ENCODE assay signal across 12 cellular contexts in the genomic region with DNA sequence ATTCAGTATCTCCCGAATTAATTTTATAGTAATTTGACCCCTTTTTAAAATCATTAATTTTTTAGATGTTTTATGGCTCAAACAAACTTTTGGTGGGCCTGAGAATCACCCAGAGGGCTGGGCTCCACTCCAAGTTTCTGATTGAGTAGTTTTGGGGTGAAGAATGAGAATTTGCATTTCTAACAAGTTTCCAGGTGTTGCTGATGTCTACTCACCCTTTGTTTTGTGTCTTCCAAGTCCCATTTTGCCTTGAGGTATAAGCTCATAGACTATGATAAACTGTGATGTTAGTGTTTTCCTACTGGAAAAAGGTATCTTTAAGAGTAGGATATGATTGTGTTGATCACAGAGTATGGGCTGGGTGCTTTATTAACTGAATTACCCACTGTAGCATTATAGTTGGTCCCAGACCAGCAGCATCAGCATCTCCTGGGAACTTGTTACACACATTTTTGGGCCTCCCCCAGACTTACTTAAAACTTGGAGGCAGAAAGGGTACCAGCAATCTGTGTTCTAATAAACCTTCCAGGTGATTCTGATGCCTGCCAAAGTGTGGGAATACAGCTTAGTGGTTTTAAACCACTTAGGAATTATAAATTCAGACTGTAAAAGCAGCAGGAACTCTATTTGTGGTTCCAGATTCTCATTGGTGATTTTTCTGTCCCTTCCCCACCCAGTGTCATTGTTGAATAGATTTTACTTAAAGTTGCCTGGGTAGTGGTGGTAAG. TPM values are rescaled to one million over a fixed set of nuclear protein-coding genes. Genes with fewer than 3 reads are reported as not detected.
DNase-seq lines count a peak whose midpoint lies in the region; ATAC-seq and TF ChIP-seq lines count a peak whose summit lies in the region.
"Had no signal": no experiment of that assay in that cellular context is flagged by ENCODE, and none has a peak within 500 bp of the region (broad histone marks: within the 10 kb centered on the region; RNA-seq: fewer than 3 reads in every experiment).

No MANE protein-coding gene starts in this region.

- H3K27ac ChIP-seq in smooth muscle cell (ENCODE audit: low read depth) = no peak overlapping the region

- peak; percentile 30 for DNase-seq in NCI-H2107 treated with DMSO at 0.1 percent for 48 hours (lab: John Stamatoyannopoulos, UW; ENCODE audit: unreplicated experiment)
- DNase-seq in NCI-H2107 (lab: John Stamatoyannopoulos, UW) = no peak
- DNase-seq in left colon = no peak
- DNase-seq in NCI-H1436 (lab: John Stamatoyannopoulos, UW) = no peak
- DNase-seq in smooth muscle cell (lab: John Stamatoyannopoulos, UW; ENCODE audit: unreplicated experiment) = no peak
- DNase-seq: activated gamma-delta T cell treated with Interleukin-2 at 50 U/mL for 16 hours; glutamatergic neuron; NCI-H1092 treated with DMSO at 0.1 percent for 48 hours; stimulated activated naive CD4-positive, alpha-beta T cell had no signal

- no peaks in the 10 kb centered on the region for H3F3A ChIP-seq in smooth muscle cell (ENCODE audit: low read depth)

- no peaks in the 10 kb centered on the region for H3K9me3 ChIP-seq in smooth muscle cell (replicated peaks; ENCODE audit: low read depth)

- H2AFZ ChIP-seq in smooth muscle cell (ENCODE audit: low read depth) = no peak overlapping the region

- H3K4me3 ChIP-seq in smooth muscle cell = no peak overlapping the region

- peak; percentile 57 for ATAC-seq in GM21619 (IDR thresholded peaks at IDR 0.05; ENCODE audit: unreplicated experiment)
- ATAC-seq in HG03103 (IDR thresholded peaks at IDR 0.05; ENCODE audit: low read depth, unreplicated experiment) = peak; percentile 63
- ATAC-seq in left colon = peak; percentile 6
- ATAC-seq in HG02840 (IDR thresholded peaks at IDR 0.05; ENCODE audit: low FRiP score, unreplicated experiment) = no peak

- H4K20me1 ChIP-seq in smooth muscle cell (ENCODE audit: low read depth) = no peaks in the 10 kb centered on the region

- no peaks in the 10 kb centered on the region for H3K27me3 ChIP-seq in smooth muscle cell (ENCODE audit: low read depth)

- no peak for TF ChIP-seq CTCF in smooth muscle cell (IDR thresholded peaks at IDR 0.05; ENCODE audit: borderline replicate concordance, insufficient read depth, poor library complexity, severe bottlenecking)

- H3K4me2 ChIP-seq in smooth muscle cell = no peak overlapping the region

- no peaks in the 10 kb centered on the region for H3K36me3 ChIP-seq in smooth muscle cell (ENCODE audit: low read depth)

- H3K79me2 ChIP-seq in smooth muscle cell (ENCODE audit: low read depth) = peaks cover 47% of the 10 kb centered on the region

- 94% methylated on average over 1 of the region's 1 CpG for WGBS in smooth muscle cell (ENCODE audit: low lambda C conversion rate)

- H3K9ac ChIP-seq in smooth muscle cell (ENCODE audit: low read depth) = no peak overlapping the region

- intact Hi-C loops in left colon (cut with DNase I, micrococcal nuclease) = no loop called here

- peaks cover 9% of the 10 kb centered on the region for H3K4me1 ChIP-seq in smooth muscle cell (ENCODE audit: low read depth)

RNA-seq across cellular contexts. Expression of a gene that starts 19.1 kb away (rescaled TPM):
- total RNA-seq in left colon (10 to 100 TPM; 50.3 TPM), smooth muscle cell (12.7 and 13.5 TPM in 2 replicates)
- polyA plus RNA-seq in smooth muscle cell = 2.1 and 7.4 TPM in 2 replicates
